Comparison of ENCODE assay signal across 14 cellular contexts in the genomic region with DNA sequence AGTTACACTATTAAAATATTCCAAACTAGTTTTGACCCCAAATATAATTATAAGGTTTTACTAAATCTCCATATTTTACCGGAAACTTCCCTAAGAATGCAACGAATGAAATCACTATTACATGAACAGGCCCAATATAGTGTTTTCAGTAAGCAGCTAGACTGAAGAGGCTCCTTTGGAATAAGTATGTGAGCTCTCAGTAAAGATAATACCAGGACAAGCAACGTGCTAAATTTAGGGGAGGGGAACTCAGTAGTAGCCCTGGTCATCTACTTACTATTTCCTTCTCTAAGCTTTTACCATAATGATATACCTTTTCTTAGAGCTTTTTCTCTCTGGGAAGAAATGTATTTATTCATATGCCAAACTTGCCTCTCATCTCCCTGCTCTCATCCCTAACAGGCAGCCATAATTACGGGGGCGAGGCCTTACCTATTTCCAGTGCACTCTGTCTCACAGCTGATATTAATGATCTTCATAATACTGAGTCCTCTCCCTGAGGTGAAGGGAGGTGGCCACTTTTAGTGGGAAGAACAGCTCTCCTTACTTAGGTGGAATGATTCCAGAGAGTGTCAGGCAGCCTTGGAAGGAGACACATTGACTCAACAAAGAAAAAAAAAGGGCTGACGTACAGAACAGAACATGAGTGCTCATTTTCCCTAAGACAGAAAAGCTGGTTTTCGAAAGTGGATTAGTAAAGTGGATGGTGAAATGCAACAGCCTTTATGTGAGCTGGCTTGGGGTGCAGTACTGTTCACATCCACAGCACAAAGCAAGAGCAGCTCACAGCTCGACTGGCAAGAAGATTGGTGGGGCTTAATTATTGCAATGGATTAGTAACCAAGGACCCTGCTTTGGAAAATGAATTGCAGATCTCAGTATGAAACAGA.
A peak's percentile ranks its signal among the peaks of the same experiment; 100 is the strongest.
DNase-seq lines count a peak whose midpoint lies in the region; ATAC-seq and TF ChIP-seq lines count a peak whose summit lies in the region.
"Had no signal": no experiment of that assay in that cellular context is flagged by ENCODE, and none has a peak within 500 bp of the region (broad histone marks: within the 10 kb centered on the region; RNA-seq: fewer than 3 reads in every experiment).

No MANE protein-coding gene starts in this region.

- peak; percentile 15 for TF ChIP-seq CTCF in astrocyte of the spinal cord (IDR thresholded peaks at IDR 0.05; ENCODE audit: low read depth, low read length)
- TF ChIP-seq CTCF in kidney epithelial cell (IDR thresholded peaks at IDR 0.05; ENCODE audit: insufficient read depth, low read length, poor library complexity, severe bottlenecking): peak; percentile 25
- peak; percentile 27 for TF ChIP-seq CTCF in upper lobe of right lung (IDR thresholded peaks at IDR 0.05)

- ATAC-seq in Right ventricle myocardium superior (ENCODE audit: poor library complexity) (peak; percentile 52), left cardiac atrium (no peak), upper lobe of right lung (peak; percentile 84), HG03442 (IDR thresholded peaks at IDR 0.05; ENCODE audit: unreplicated experiment) (no peak)
- no peak for ATAC-seq in activated CD4-positive, alpha-beta T cell treated with anti-CD3 and anti-CD28 coated beads for 36 hours
- ATAC-seq: naive thymus-derived CD8-positive, alpha-beta T cell had no signal

- POLR2A ChIA-PET in activated CD4-positive, alpha-beta T cell treated with anti-CD3 and anti-CD28 coated beads for 36 hours (lab: Charles Lee): no interaction called here

- no peaks in the 10 kb centered on the region for H3K36me3 Mint-ChIP-seq in activated CD4-positive, alpha-beta T cell treated with anti-CD3 and anti-CD28 coated beads for 36 hours (ENCODE audit: low read depth)
- H3K36me3 Mint-ChIP-seq: naive thymus-derived CD8-positive, alpha-beta T cell had no signal

- H3K27me3 Mint-ChIP-seq in activated CD4-positive, alpha-beta T cell treated with anti-CD3 and anti-CD28 coated beads for 36 hours: no peaks in the 10 kb centered on the region

- CTCF ChIA-PET in activated CD4-positive, alpha-beta T cell treated with anti-CD3 and anti-CD28 coated beads for 36 hours (lab: Charles Lee): no interaction called here

- H3K9me3 Mint-ChIP-seq in activated CD4-positive, alpha-beta T cell treated with anti-CD3 and anti-CD28 coated beads for 36 hours (ENCODE audit: low read depth): no peaks in the 10 kb centered on the region
- H3K9me3 Mint-ChIP-seq: naive thymus-derived CD8-positive, alpha-beta T cell had no signal

- no peak overlapping the region for H3K27ac Mint-ChIP-seq in activated CD4-positive, alpha-beta T cell treated with anti-CD3 and anti-CD28 coated beads for 36 hours
- H3K27ac Mint-ChIP-seq: naive thymus-derived CD8-positive, alpha-beta T cell had no signal

- no peaks in the 10 kb centered on the region for H3K36me3 ChIP-seq in kidney epithelial cell (ENCODE audit: control insufficient read depth, insufficient read depth, low read length)
- no peaks in the 10 kb centered on the region for H3K36me3 ChIP-seq in upper lobe of right lung

- no peak overlapping the region for H3K4me3 Mint-ChIP-seq in activated CD4-positive, alpha-beta T cell treated with anti-CD3 and anti-CD28 coated beads for 36 hours
- H3K4me3 Mint-ChIP-seq: naive thymus-derived CD8-positive, alpha-beta T cell had no signal

- no peaks in the 10 kb centered on the region for H3K4me1 Mint-ChIP-seq in activated CD4-positive, alpha-beta T cell treated with anti-CD3 and anti-CD28 coated beads for 36 hours
- H3K4me1 Mint-ChIP-seq: naive thymus-derived CD8-positive, alpha-beta T cell had no signal

- no peak overlapping the region for H3K27ac ChIP-seq in upper lobe of right lung

- intact Hi-C loops in Right ventricle myocardium superior (cut with DNase I) (no loop called here), left cardiac atrium (cut with DNase I) (no loop called here), upper lobe of right lung (cut with DNase I) (no loop called here)
- intact Hi-C loops in activated CD4-positive, alpha-beta T cell treated with anti-CD3 and anti-CD28 coated beads for 36 hours (cut with DNase I, micrococcal nuclease): no loop called here

- no peak overlapping the region for H3K4me3 ChIP-seq in astrocyte of the spinal cord (ENCODE audit: low read depth, low read length)
- no peak overlapping the region for H3K4me3 ChIP-seq in kidney epithelial cell (ENCODE audit: low read depth, low read length)
- H3K4me3 ChIP-seq in upper lobe of right lung: no peak overlapping the region

- in situ Hi-C loops in astrocyte of the spinal cord (cut with HindIII; ENCODE audit: low sequenced_read_pairs): no loop called here

- no peaks in the 10 kb centered on the region for H3K4me1 ChIP-seq in upper lobe of right lung

- no peaks in the 10 kb centered on the region for H3K9me3 ChIP-seq in upper lobe of right lung

- H3K27me3 ChIP-seq in kidney epithelial cell (ENCODE audit: control insufficient read depth, insufficient read depth, low read length) (no peaks in the 10 kb centered on the region), upper lobe of right lung (no peaks in the 10 kb centered on the region)

- DNase-seq in Right ventricle myocardium superior (no peak), left cardiac atrium (no peak), astrocyte of the spinal cord (ENCODE audit: low read depth, low spot score) (peak; percentile 53), kidney epithelial cell (ENCODE audit: low read depth) (no peak), upper lobe of right lung (no peak)
- DNase-seq in activated CD4-positive, alpha-beta T cell treated with anti-CD3 and anti-CD28 coated beads, Interleukin-2, amount 50 U/mL, for 1 hour: no peak
- DNase-seq in activated CD4-positive, alpha-beta T cell treated with anti-CD3 and anti-CD28 coated beads for 36 hours: no peak
- DNase-seq: cerebellar nuclear complex; H7; MM.1S; naive thymus-derived CD8-positive, alpha-beta T cell; NCI-H526 treated with DMSO at 0.1 percent for 48 hours; T-helper 1 cell had no signal

Comparison
In these comparisons a context has a peak if more than half of its experiments do, and no peak if none do; other contexts are left out.
1. ATAC-seq: peak in Right ventricle myocardium superior (single experiment) and upper lobe of right lung (single experiment); none in left cardiac atrium (0 of 2), HG03442 (single experiment) and activated CD4-positive, alpha-beta T cell treated with anti-CD3 and anti-CD28 coated beads for 36 hours (single experiment).
2. Peak in every context shown above with its lines, with median percentiles within 50 percentile points of each other: CTCF ChIP-seq.